Comparison of ENCODE assay signal across 8 cellular contexts in the genomic region with DNA sequence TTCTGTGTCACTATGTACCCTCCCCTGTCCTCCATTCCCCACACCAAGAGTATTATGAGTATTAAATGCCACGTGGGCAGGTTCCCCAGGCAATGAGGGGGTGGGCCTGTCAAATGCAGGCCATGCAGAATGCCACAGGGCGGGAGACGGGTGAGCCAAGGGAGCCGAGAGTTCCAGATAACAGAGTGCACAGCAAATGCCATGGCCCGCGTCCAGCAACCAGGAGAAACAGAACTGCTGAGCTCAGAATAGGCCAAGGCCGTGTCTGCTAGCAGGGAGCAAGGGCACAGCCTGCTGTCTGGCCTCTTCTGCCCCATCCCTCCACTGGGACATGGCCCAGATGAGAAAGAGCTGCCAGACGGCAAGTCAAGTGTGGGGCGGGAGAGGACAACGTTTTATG.
DNase-seq lines count a peak whose midpoint lies in the region; ATAC-seq, FAIRE-seq and TF ChIP-seq lines count a peak whose summit lies in the region.
"Not testable (repeated sequence)": the region's sequence is repeated elsewhere in the genome, so short reads cannot be mapped to it uniquely, and the experiment has no call there.

No MANE protein-coding gene starts in this region.

- TF ChIP-seq POLR2A in endothelial cell of umbilical vein (IDR thresholded peaks at IDR 0.05; ENCODE audit: low read depth, low read length); gastrocnemius medialis (IDR thresholded peaks at IDR 0.05); upper lobe of left lung (IDR thresholded peaks at IDR 0.05): not testable (repeated sequence)

- H3K4me1 ChIP-seq in BE2C; astrocyte (ENCODE audit: insufficient read depth, low read length); endothelial cell of umbilical vein (ENCODE audit: control insufficient read depth, extremely low read depth, insufficient read depth, low read length); gastrocnemius medialis; upper lobe of left lung: not testable (repeated sequence)

- H4K20me1 ChIP-seq in astrocyte (ENCODE audit: insufficient read depth, low read length); endothelial cell of umbilical vein (replicated peaks; ENCODE audit: control insufficient read depth, extremely low read depth, insufficient read depth, low read length): not testable (repeated sequence)

- not testable (repeated sequence) for H3K36me3 ChIP-seq in BE2C; astrocyte (ENCODE audit: insufficient read depth, low read length); endothelial cell of umbilical vein (ENCODE audit: control insufficient read depth in 2 of 2, extremely low read depth in 1 of 2, insufficient read depth in 2 of 2, low read length in 2 of 2); gastrocnemius medialis; upper lobe of left lung

- in situ Hi-C loops in gastrocnemius medialis (cut with MboI; ENCODE audit: low sequenced_read_pairs in 4 of 4), result not testable (repeated sequence)

- not testable (repeated sequence) for TF ChIP-seq EP300 in upper lobe of left lung (IDR thresholded peaks at IDR 0.05)

- WGBS in upper lobe of left lung, 2 donors, result 87% methylated on average over 8 of the region's 10 CpGs; no CpG with 5 or more reads in 1 of the 2 donors

- not testable (repeated sequence) for H3K9me1 ChIP-seq in endothelial cell of umbilical vein (replicated peaks; ENCODE audit: control insufficient read depth, extremely low read depth, insufficient read depth, low read length)

- H3K79me2 ChIP-seq in astrocyte (ENCODE audit: insufficient read depth, low read length); endothelial cell of umbilical vein (ENCODE audit: control insufficient read depth, insufficient read depth, low read length): not testable (repeated sequence)

- H3K4me3 ChIP-seq in BE2C (ENCODE audit: low read depth, low read length); astrocyte (ENCODE audit: insufficient read depth, low read depth, low read length); endothelial cell of umbilical vein (replicated peaks in 1 of 3; ENCODE audit: insufficient read depth in 1 of 3, low read depth in 1 of 3, low read length in 3 of 3); gastrocnemius medialis; upper lobe of left lung: not testable (repeated sequence)

- not testable (repeated sequence) for H3K27me3 Mint-ChIP-seq in astrocyte (ENCODE audit: low read depth, unreplicated experiment)

- H2AFZ ChIP-seq in astrocyte (ENCODE audit: low read depth, low read length); endothelial cell of umbilical vein (ENCODE audit: low read depth, low read length): not testable (repeated sequence)

- not testable (repeated sequence) for H3K4me1 Mint-ChIP-seq in astrocyte (ENCODE audit: low read depth, unreplicated experiment)

- not testable (repeated sequence) for H3K9me3 ChIP-seq in BE2C; astrocyte (ENCODE audit: insufficient read depth, low read depth, low read length); endothelial cell of umbilical vein (replicated peaks; ENCODE audit: control insufficient read depth, insufficient read depth, low read length); gastrocnemius medialis; upper lobe of left lung

- not testable (repeated sequence) for H3K4me3 Mint-ChIP-seq in astrocyte (ENCODE audit: unreplicated experiment)

- H3K27ac ChIP-seq in astrocyte (ENCODE audit: low read depth, low read length); endothelial cell of umbilical vein (ENCODE audit: insufficient read depth, low read depth, low read length); gastrocnemius medialis; upper lobe of left lung: not testable (repeated sequence)

- ATAC-seq in Right ventricle myocardium superior (ENCODE audit: poor library complexity) (peak; percentile 97), omental fat pad (ENCODE audit: low FRiP score) (peak; percentile 75), gastrocnemius medialis (peak; percentile 83 to 85), upper lobe of left lung (ENCODE audit: low FRiP score in 2 of 2) (peak; percentile 36 to 73)

- FAIRE-seq in astrocyte (lab: Jason Lieb, UNC); endothelial cell of umbilical vein (lab: Jason Lieb, UNC): not testable (repeated sequence)

- DNase-seq in BE2C (peak; percentile 71), astrocyte (ENCODE audit: low read depth) (peak; percentile 17), endothelial cell of umbilical vein (ENCODE audit: low read depth, low spot score) (peak; percentile 21), Right ventricle myocardium superior (peak; percentile 86), left kidney (ENCODE audit: low read depth, low spot score) (peak; percentile 8), gastrocnemius medialis (peak; percentile 52 to 64), upper lobe of left lung (peak in 1 of 2 donors; percentile 35)
- DNase-seq in omental fat pad (ENCODE audit: low spot score), result not testable (repeated sequence)

- intact Hi-C loops in endothelial cell of umbilical vein (cut with micrococcal nuclease); Right ventricle myocardium superior (cut with DNase I); gastrocnemius medialis (cut with DNase I; ENCODE audit: low total_unique reads): not testable (repeated sequence)

- not testable (repeated sequence) for H3K27ac Mint-ChIP-seq in astrocyte (ENCODE audit: unreplicated experiment)

- POLR2A ChIA-PET in endothelial cell of umbilical vein (lab: Charles Lee), result not testable (repeated sequence)

- peak; percentile 21; the same call in 1 of the 2 replicates for TF ChIP-seq CTCF in BE2C (IDR thresholded peaks at IDR 0.05; ENCODE audit: low read depth, low read length)
- TF ChIP-seq CTCF in astrocyte (IDR thresholded peaks at IDR 0.05; ENCODE audit: insufficient read depth, low read depth, low read length); endothelial cell of umbilical vein (IDR thresholded peaks at IDR 0.05; ENCODE audit: extremely low read depth in 1 of 2, insufficient read depth in 1 of 2, low read depth in 1 of 2, low read length in 2 of 2); omental fat pad (IDR thresholded peaks at IDR 0.05); gastrocnemius medialis (IDR thresholded peaks at IDR 0.05 in 4 of 5, conservative IDR thresholded peaks at IDR 0.05 in 1 of 5); upper lobe of left lung (IDR thresholded peaks at IDR 0.05): not testable (repeated sequence)

- not testable (repeated sequence) for H3K4me2 ChIP-seq in astrocyte (ENCODE audit: low read length); endothelial cell of umbilical vein (ENCODE audit: insufficient read depth, low read length)

- CTCF ChIA-PET in endothelial cell of umbilical vein (lab: Charles Lee), result not testable (repeated sequence)

- H3K9ac ChIP-seq in astrocyte (ENCODE audit: low read length); endothelial cell of umbilical vein (replicated peaks; ENCODE audit: extremely low read depth, insufficient read depth, low read length): not testable (repeated sequence)

- not testable (repeated sequence) for H3K27me3 ChIP-seq in BE2C; astrocyte (ENCODE audit: insufficient read depth, low read length); endothelial cell of umbilical vein (ENCODE audit: control insufficient read depth in 2 of 2, insufficient read depth in 2 of 2, low read length in 2 of 2); gastrocnemius medialis; upper lobe of left lung

- not testable (repeated sequence) for H3K9me3 Mint-ChIP-seq in astrocyte (ENCODE audit: unreplicated experiment)

- H3K36me3 Mint-ChIP-seq in astrocyte (ENCODE audit: low read depth, unreplicated experiment), result not testable (repeated sequence)

- not testable (repeated sequence) for BruUV-seq in endothelial cell of umbilical vein (replicated peaks; lab: Mats Ljungman, UMichigan)

- dilution Hi-C loops in endothelial cell of umbilical vein (cut with MboI; ENCODE audit: extremely low pct_ligation_motif_present, low sequenced_read_pairs), result not testable (repeated sequence)
